Comparison of ENCODE assay signal across 16 cellular contexts in the genomic region with DNA sequence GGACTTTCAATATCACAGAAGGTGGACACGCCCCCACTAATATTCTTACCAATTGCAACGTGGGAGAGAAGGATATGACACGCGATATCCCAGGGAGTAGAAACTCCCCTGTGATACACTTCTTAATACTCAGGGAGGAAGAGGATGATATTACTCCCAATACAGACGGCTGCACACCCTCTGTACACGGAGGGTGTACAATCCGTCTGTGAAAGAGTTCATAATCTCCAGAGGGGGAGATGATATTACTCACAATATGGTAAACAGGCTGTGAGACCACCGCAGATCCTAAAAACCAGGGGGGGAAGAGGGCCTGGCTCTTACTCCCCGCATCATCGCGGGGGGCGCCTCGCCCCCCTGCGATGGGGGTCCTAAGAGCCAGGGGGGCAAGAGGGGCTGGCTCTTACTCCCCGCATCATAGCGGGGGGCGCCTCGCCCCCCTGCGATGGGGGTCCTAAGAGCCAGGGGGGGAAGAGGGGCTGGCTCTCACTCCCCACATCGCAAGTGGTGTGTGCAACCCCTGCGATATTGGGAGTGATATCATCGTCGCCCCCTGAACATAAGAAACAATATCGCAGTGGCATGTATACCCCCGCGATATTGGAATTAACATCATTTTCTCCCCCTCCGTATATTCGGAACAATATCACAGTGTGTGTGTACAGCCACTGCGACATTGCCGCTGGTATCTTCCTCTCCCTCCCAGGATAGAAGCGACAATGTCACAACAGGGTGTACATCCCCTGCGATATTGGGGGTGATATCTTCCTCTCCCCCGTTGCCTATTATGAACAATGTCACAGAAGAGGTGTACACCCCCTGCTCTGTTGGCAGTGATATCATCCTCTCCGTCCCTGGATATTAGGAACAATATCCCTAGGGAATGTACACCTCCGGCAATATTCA. TPM values are rescaled to one million over a fixed set of nuclear protein-coding genes. Genes with fewer than 3 reads are reported as not detected.
"Had no signal": no experiment of that assay in that cellular context is flagged by ENCODE, and none has a peak within 500 bp of the region (broad histone marks: within the 10 kb centered on the region; RNA-seq: fewer than 3 reads in every experiment).

No MANE protein-coding gene starts in this region.

- DNase-seq: activated CD4-positive, alpha-beta T cell treated with anti-CD3 and anti-CD28 coated beads for 48 hours; activated CD8-positive, alpha-beta memory T cell treated with anti-CD3 and anti-CD28 coated beads, Interleukin-2, amount 10 ng/mL, durations not matched to agents 7 days and 5 days; activated effector memory CD4-positive, alpha-beta T cell treated with anti-CD3 and anti-CD28 coated beads, Interleukin-2, amount 50 U/mL, for 16 hours; activated T-cell treated with anti-CD3 and anti-CD28 coated beads, Interleukin-2, amount 50 U/mL, for 1 hour; islet precursor cell; left lung; mucosa of descending colon; pancreas; T-helper 17 cell; upper lobe of right lung; WERI-Rb-1 had no signal

- H3K9me3 ChIP-seq: left lung, mucosa of descending colon, pancreas, thoracic aorta, upper lobe of right lung had no signal

- H3K4me1 ChIP-seq: left lung, pancreas, upper lobe of right lung had no signal

- ATAC-seq: activated CD8-positive, alpha-beta memory T cell treated with anti-CD3 and anti-CD28 coated beads, Interleukin-2, amount 10 ng/mL, durations not matched to agents 7 days and 5 days; left lung; mucosa of descending colon; naive thymus-derived CD4-positive, alpha-beta T cell; pancreas; sciatic nerve; T-helper 17 cell; upper lobe of right lung had no signal

- H3K4me3 Mint-ChIP-seq: activated CD8-positive, alpha-beta memory T cell treated with anti-CD3 and anti-CD28 coated beads, Interleukin-2, amount 10 ng/mL, durations not matched to agents 7 days and 5 days; memory B cell; naive thymus-derived CD4-positive, alpha-beta T cell; T-helper 17 cell had no signal

- H3K27ac ChIP-seq: cardiac muscle cell, left lung, pancreas, thoracic aorta, upper lobe of right lung, WERI-Rb-1 had no signal

- H3K4me3 ChIP-seq: cardiac muscle cell, left lung, mucosa of descending colon, pancreas, thoracic aorta, upper lobe of right lung had no signal

- H3K36me3 ChIP-seq: cardiac muscle cell, left lung, pancreas, thoracic aorta, upper lobe of right lung, WERI-Rb-1 had no signal

- H3K9me3 Mint-ChIP-seq: memory B cell; naive thymus-derived CD4-positive, alpha-beta T cell had no signal

- H3K27ac Mint-ChIP-seq: activated CD8-positive, alpha-beta memory T cell treated with anti-CD3 and anti-CD28 coated beads, Interleukin-2, amount 10 ng/mL, durations not matched to agents 7 days and 5 days; memory B cell; T-helper 17 cell had no signal

- H3K36me3 Mint-ChIP-seq: activated CD8-positive, alpha-beta memory T cell treated with anti-CD3 and anti-CD28 coated beads, Interleukin-2, amount 10 ng/mL, durations not matched to agents 7 days and 5 days; memory B cell; naive thymus-derived CD4-positive, alpha-beta T cell had no signal

- H3K27me3 ChIP-seq: cardiac muscle cell, left lung, pancreas, upper lobe of right lung had no signal

- H3K4me1 Mint-ChIP-seq: activated CD8-positive, alpha-beta memory T cell treated with anti-CD3 and anti-CD28 coated beads, Interleukin-2, amount 10 ng/mL, durations not matched to agents 7 days and 5 days; naive thymus-derived CD4-positive, alpha-beta T cell; T-helper 17 cell had no signal

RNA-seq across cellular contexts. Expression of a gene that starts 8.9 kb away (rescaled TPM):
- total RNA-seq: activated CD8-positive, alpha-beta memory T cell treated with anti-CD3 and anti-CD28 coated beads, Interleukin-2, amount 10 ng/mL, durations not matched to agents 7 days and 5 days; mucosa of descending colon; pancreas; sciatic nerve; T-helper 17 cell; thoracic aorta had no signal
